In the genomic region with DNA sequence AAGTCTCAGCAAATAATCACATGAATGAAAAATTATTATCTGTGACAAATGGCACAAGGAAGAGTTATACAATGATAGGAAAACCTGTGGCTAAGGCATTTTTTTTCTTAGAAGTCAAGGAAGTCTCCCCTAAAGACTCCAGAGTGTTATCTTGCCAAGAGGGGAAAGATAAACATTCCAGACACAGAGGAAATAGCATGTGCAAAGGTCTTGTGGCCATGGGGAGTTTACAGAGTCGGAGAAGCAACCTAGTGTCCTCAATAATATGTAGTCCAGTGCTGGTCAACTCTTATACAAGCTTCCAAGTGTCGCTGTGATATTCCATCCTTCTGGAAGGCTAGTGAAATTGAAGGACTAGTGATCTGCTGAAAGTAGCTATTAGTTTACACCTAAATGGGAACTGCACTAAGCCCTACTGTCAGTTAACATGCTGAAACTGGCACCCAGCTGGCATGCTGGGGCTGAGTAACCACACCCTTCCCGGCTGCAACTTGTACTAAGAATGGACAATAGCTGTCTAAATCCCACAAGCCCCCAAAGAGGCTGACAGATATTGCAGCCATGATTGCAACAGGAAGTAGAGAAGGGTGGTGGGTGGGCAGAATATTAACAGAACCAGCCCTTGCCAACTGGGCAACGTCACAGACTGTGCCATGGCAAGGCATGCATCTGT, we compare ENCODE assay signal across 22 cellular contexts.
"Had no signal": no experiment of that assay in that cellular context is flagged by ENCODE, and none has a peak within 500 bp of the region (broad histone marks: within the 10 kb centered on the region; RNA-seq: fewer than 3 reads in every experiment).

No MANE protein-coding gene starts in this region.

- H3K27me3 ChIP-seq: dorsolateral prefrontal cortex, gastroesophageal sphincter, neural progenitor cell, testis had no signal

- H3K4me3 ChIP-seq: dorsolateral prefrontal cortex, gastroesophageal sphincter, neural progenitor cell, smooth muscle cell, testis had no signal

- H3K36me3 ChIP-seq: gastroesophageal sphincter, neural progenitor cell, WERI-Rb-1 had no signal

- DNase-seq: activated CD4-positive, alpha-beta T cell treated with anti-CD3 and anti-CD28 coated beads, Interleukin-2, amount 10 ng/mL, durations not matched to agents 7 days and 5 days; activated CD4-positive, CD25-positive, alpha-beta regulatory T cell treated with anti-CD3 and anti-CD28 coated beads, Interleukin-2, amount 50 U/mL, for 72 hours; activated CD8-positive, alpha-beta T cell treated with anti-CD3 and anti-CD28 coated beads, Interleukin-2, amount 10 ng/mL, durations not matched to agents 7 days and 5 days; activated gamma-delta T cell; activated naive CD4-positive, alpha-beta T cell treated with anti-CD3 and anti-CD28 coated beads, Interleukin-2, amount 50 U/mL, for 16 hours; aorta; central memory CD4-positive, alpha-beta T cell; dorsolateral prefrontal cortex; effector memory CD8-positive, alpha-beta T cell; hypothalamus; naive thymus-derived CD4-positive, alpha-beta T cell; stimulated activated CD4-positive, alpha-beta T cell treated with anti-CD3 and anti-CD28 coated beads, Interleukin-15, amount 100 ng/mL, for 24 hours; stimulated activated CD8-positive, alpha-beta memory T cell treated with anti-CD3 and anti-CD28 coated beads, Interleukin-4, amount 100 ng/mL, for 48 hours; stimulated activated naive B cell treated with anti-CD40 and anti-IgM and Interleukin-4, amounts not matched to agents 10 μg/mL and 1 μg/mL and 100 μg/mL, for 72 hours; testis; WERI-Rb-1 had no signal

- H3K9ac ChIP-seq: neural progenitor cell had no signal

- FAIRE-seq: colon, endothelial cell of umbilical vein had no signal

- H3K27ac ChIP-seq: gastroesophageal sphincter, neural progenitor cell, testis, WERI-Rb-1 had no signal

- H3K9me3 ChIP-seq: gastroesophageal sphincter, testis had no signal

- H2AFZ ChIP-seq: neural progenitor cell had no signal

- ATAC-seq: activated CD8-positive, alpha-beta T cell treated with anti-CD3 and anti-CD28 coated beads, Interleukin-2, amount 10 ng/mL, durations not matched to agents 7 days and 5 days; effector memory CD8-positive, alpha-beta T cell; gastroesophageal sphincter; naive thymus-derived CD4-positive, alpha-beta T cell; sciatic nerve; stimulated activated naive B cell treated with anti-CD40 and anti-IgM and Interleukin-4, amounts not matched to agents 10 μg/mL and 1 μg/mL and 100 μg/mL, for 72 hours had no signal

- H3K4me2 ChIP-seq: neural progenitor cell, smooth muscle cell had no signal

- H3K4me1 ChIP-seq: gastroesophageal sphincter, testis had no signal
